In the genomic region with DNA sequence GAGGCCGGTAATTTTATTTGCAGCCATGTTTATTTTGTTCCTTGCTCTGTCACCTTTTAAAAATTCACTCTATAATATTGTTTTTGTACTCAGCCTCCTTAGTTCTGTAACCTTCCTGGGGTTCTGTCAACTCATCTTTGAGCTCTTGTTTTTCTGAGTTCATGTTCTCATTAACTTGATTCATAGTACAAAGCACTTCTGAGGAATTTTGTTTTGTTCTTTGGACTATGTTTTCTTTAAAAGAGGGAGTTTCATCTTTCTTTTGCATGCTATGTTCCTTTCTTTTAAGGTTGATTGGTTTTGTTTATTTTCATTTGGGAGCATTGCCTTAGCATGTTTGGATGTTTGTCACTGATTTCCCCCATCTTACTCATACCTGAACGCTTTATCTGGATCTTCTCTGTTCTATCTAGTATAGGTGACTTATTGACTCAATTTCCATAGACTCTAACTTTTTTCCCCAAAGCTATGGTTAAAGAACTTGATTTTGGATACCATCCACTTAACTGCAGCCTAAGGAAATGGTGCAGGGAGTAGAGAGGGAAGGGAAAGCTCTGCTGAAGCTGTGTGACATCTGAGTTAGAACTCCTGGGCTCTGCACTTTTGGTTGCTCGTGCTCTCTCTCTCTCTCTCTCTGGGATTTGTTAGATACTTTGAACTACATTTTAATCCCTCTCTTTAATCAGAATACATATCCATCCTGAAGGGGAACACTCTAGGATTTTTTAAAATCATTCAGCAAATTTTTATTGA, we compare ENCODE assay signal across 19 cellular contexts.
A peak's percentile ranks its signal among the peaks of the same experiment; 100 is the strongest.
DNase-seq lines count a peak whose midpoint lies in the region; ATAC-seq, FAIRE-seq and TF ChIP-seq lines count a peak whose summit lies in the region.
"Had no signal": no experiment of that assay in that cellular context is flagged by ENCODE, and none has a peak within 500 bp of the region (broad histone marks: within the 10 kb centered on the region; RNA-seq: fewer than 3 reads in every experiment).

No MANE protein-coding gene starts in this region.

- H3K36me3 ChIP-seq in bronchial epithelial cell (ENCODE audit: control insufficient read depth, insufficient read depth, low read length), result no peaks in the 10 kb centered on the region
- H3K36me3 ChIP-seq in tibial nerve, result no peaks in the 10 kb centered on the region
- H3K36me3 ChIP-seq: ovary had no signal

- TF ChIP-seq CTCF in bronchial epithelial cell (IDR thresholded peaks at IDR 0.05; ENCODE audit: insufficient read depth, low read length, severe bottlenecking) (no peak), tibial nerve (IDR thresholded peaks at IDR 0.05) (no peak)

- no peak overlapping the region for H3K4me3 ChIP-seq in bronchial epithelial cell (ENCODE audit: low read depth, low read length)
- H3K4me3 ChIP-seq in tibial nerve, result no peak overlapping the region
- H3K4me3 ChIP-seq: ovary, testis had no signal

- peaks cover 0 to 59% (median 14%) of the 10 kb centered on the region in 4 donors for H3K4me1 ChIP-seq in tibial nerve

- no peaks in the 10 kb centered on the region for H3K9me3 ChIP-seq in tibial nerve
- H3K9me3 ChIP-seq: ovary, testis had no signal

- DNase-seq in H54 (ENCODE audit: insufficient read length, low spot score), result no peak
- DNase-seq in bronchial epithelial cell (ENCODE audit: low read depth), result peak; percentile 74
- DNase-seq in kidney glomerular epithelial cell (lab: John Stamatoyannopoulos, UW), result peak; percentile 96
- DNase-seq in tibial nerve (ENCODE audit: low spot score in 2 of 2), result no peak
- DNase-seq in T-helper 1 cell, result no peak
- DNase-seq in UCSD-AML1 (lab: John Stamatoyannopoulos, UW; ENCODE audit: unreplicated experiment), result no peak
- DNase-seq: activated CD4-positive, alpha-beta T cell treated with anti-CD3 and anti-CD28 coated beads for 1 hour; activated CD8-positive, alpha-beta memory T cell treated with anti-CD3 and anti-CD28 coated beads, Interleukin-2, amount 50 U/mL, for 48 hours; GDM1; H7; Kasumi-1; midbrain; NCI-H187; NCI-H524 treated with DMSO at 0.1 percent for 48 hours; ovary; T-cell; testis had no signal

- FAIRE-seq in H54 (lab: Jason Lieb, UNC), result peak; percentile 70
- peak; percentile 23 for FAIRE-seq in bronchial epithelial cell (lab: Jason Lieb, UNC)
- FAIRE-seq: RCC 7860 had no signal

- H3K27me3 ChIP-seq in bronchial epithelial cell (ENCODE audit: control insufficient read depth, insufficient read depth, low read length) (no peaks in the 10 kb centered on the region), tibial nerve (no peaks in the 10 kb centered on the region)
- H3K27me3 ChIP-seq: ovary, testis had no signal

- peak overlapping the region in 3 of 4 donors; percentile 3 to 66 (median 65) for H3K27ac ChIP-seq in tibial nerve

- 68 to 73% methylated on average over 3 of the region's 3 CpGs for WGBS in tibial nerve, 2 donors

- no peak for TF ChIP-seq POLR2A in H54 (IDR thresholded peaks at IDR 0.05; ENCODE audit: low read depth, low read length)
- no peak for TF ChIP-seq POLR2A in tibial nerve (IDR thresholded peaks at IDR 0.05)

- TF ChIP-seq EP300 in tibial nerve (IDR thresholded peaks at IDR 0.05), result no peak

- ATAC-seq in GM18909 (IDR thresholded peaks at IDR 0.05; ENCODE audit: poor library complexity, unreplicated experiment), result no peak
- ATAC-seq: T-cell had no signal

Comparison
In these comparisons a context has a peak if more than half of its experiments do, and no peak if none do; other contexts are left out.
1. DNase-seq: peak in bronchial epithelial cell (single experiment) and kidney glomerular epithelial cell (single experiment); none in H54 (single experiment), tibial nerve (0 of 2), T-helper 1 cell (0 of 5) and UCSD-AML1 (single experiment).